ENCODE assay signal across 15 cellular contexts in the genomic region with DNA sequence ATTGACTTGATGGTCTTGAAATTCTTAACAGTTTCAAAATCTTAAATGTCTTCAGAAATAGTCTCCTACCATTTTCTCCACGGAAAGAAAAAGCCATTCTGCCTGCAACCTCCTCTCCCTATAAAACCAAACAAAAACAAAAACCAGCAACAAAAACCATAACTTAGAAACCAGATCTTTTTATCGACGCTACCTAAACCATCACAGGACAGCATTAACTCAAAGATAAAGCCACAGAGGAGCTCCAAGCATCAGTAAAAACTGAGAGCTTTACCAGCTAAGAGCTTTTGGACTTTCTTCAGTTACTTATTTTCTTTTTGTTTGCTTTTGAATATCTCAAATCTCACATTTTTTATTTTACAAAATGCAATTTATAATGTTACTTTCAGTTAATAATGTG.
"Had no signal": no experiment of that assay in that cellular context is flagged by ENCODE, and none has a peak within 500 bp of the region (broad histone marks: within the 10 kb centered on the region; RNA-seq: fewer than 3 reads in every experiment).

No MANE protein-coding gene starts in this region.

- H3K27me3 ChIP-seq: esophagus squamous epithelium, gastrocnemius medialis, neural progenitor cell, sigmoid colon, upper lobe of left lung had no signal

- H3K27ac ChIP-seq: esophagus squamous epithelium, gastrocnemius medialis, neural progenitor cell, sigmoid colon, thoracic aorta, upper lobe of left lung, WERI-Rb-1 had no signal

- H2AFZ ChIP-seq: neural progenitor cell had no signal

- H3K4me3 ChIP-seq: esophagus squamous epithelium, gastrocnemius medialis, neural progenitor cell, sigmoid colon, thoracic aorta, upper lobe of left lung had no signal

- H3K9me3 ChIP-seq: esophagus squamous epithelium, gastrocnemius medialis, sigmoid colon, thoracic aorta, upper lobe of left lung had no signal

- H3K9ac ChIP-seq: neural progenitor cell had no signal

- H3K27ac Mint-ChIP-seq: activated naive CD8-positive, alpha-beta T cell treated with anti-CD3 and anti-CD28 coated beads for 36 hours; activated T-helper 17 cell treated with anti-CD3 and anti-CD28 coated beads, Interleukin-2, amount 50 U/mL, for 72 hours; memory B cell; neural progenitor cell; progenitor cell of endocrine pancreas; T-cell; T-helper 2 cell treated with Interferon-gamma antibody and Interleukin-4, amounts not matched to agents 5 μg/mL and 100 μg/mL, for 36 hours had no signal

- H3K4me1 ChIP-seq: esophagus squamous epithelium, gastrocnemius medialis, neural progenitor cell had no signal

- H3K36me3 Mint-ChIP-seq: neural progenitor cell had no signal

- DNase-seq: dermis blood vessel endothelial cell, esophagus squamous epithelium, gastrocnemius medialis, retina, sigmoid colon, WERI-Rb-1 had no signal

- H3K4me3 Mint-ChIP-seq: activated naive CD8-positive, alpha-beta T cell treated with anti-CD3 and anti-CD28 coated beads for 36 hours; activated T-helper 17 cell treated with anti-CD3 and anti-CD28 coated beads, Interleukin-2, amount 50 U/mL, for 72 hours; neural progenitor cell; T-cell; T-helper 2 cell treated with Interferon-gamma antibody and Interleukin-4, amounts not matched to agents 5 μg/mL and 100 μg/mL, for 36 hours had no signal

- ATAC-seq: gastrocnemius medialis had no signal

- H3K9me3 Mint-ChIP-seq: memory B cell, neural progenitor cell had no signal

- H3K27me3 Mint-ChIP-seq: activated naive CD8-positive, alpha-beta T cell treated with anti-CD3 and anti-CD28 coated beads for 36 hours; activated T-helper 17 cell treated with anti-CD3 and anti-CD28 coated beads, Interleukin-2, amount 50 U/mL, for 72 hours; memory B cell; progenitor cell of endocrine pancreas; T-cell had no signal

- H3K36me3 ChIP-seq: esophagus squamous epithelium, gastrocnemius medialis, neural progenitor cell, sigmoid colon, thoracic aorta, upper lobe of left lung, WERI-Rb-1 had no signal

- H3K4me2 ChIP-seq: neural progenitor cell had no signal
